20 cellular contexts compared by ENCODE assay signal in the genomic region with DNA sequence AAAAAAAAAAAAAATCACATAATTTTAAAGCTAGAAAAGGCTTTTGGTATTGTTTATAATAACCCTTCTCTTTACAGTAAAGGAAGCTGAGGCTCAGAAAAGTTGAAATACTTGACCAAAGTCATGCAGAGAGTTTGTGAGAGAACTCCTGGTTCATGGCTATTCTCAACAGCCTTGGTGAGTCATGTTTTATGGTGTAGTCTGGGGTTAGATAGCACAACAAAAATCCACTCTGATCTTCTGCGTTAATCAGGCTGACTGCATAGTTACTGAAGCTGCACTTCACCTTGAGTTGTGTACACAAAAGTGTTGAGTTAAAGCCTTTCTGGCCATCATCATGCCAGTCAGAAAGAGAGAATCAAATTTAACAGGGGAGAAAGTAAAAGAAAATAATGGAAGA. TPM values are rescaled to one million over a fixed set of nuclear protein-coding genes. Genes with fewer than 3 reads are reported as not detected.
DNase-seq lines count a peak whose midpoint lies in the region; ATAC-seq and TF ChIP-seq lines count a peak whose summit lies in the region.
"Had no signal": no experiment of that assay in that cellular context is flagged by ENCODE, and none has a peak within 500 bp of the region (broad histone marks: within the 10 kb centered on the region; RNA-seq: fewer than 3 reads in every experiment).

No MANE protein-coding gene starts in this region.

- H3K14ac ChIP-seq in trophoblast cell (ENCODE audit: low read length) = no peak overlapping the region

- H3K4me1 ChIP-seq in Loucy (ENCODE audit: insufficient read depth, low read length, poor library complexity, severe bottlenecking) (peaks cover 34% of the 10 kb centered on the region), trophoblast cell (ENCODE audit: control insufficient read depth in 1 of 2, insufficient read depth in 2 of 2, low read length in 2 of 2) (peaks cover 0 to 2% of the 10 kb centered on the region in 2 experiments), uterus (no peaks in the 10 kb centered on the region)
- H3K4me1 ChIP-seq: BE2C had no signal

- no peak overlapping the region for H3K4ac ChIP-seq in trophoblast cell (ENCODE audit: low read depth, low read length)

- H2BK120ac ChIP-seq in trophoblast cell (ENCODE audit: insufficient read depth, low read length, poor library complexity) = no peak overlapping the region

- no peaks in the 10 kb centered on the region for H4K20me1 ChIP-seq in Loucy (ENCODE audit: insufficient read depth, low read length, poor library complexity, severe bottlenecking)

- no CpG with 5 or more reads among the region's 1 CpG for WGBS in trophoblast cell (ENCODE audit: extremely low coverage, insufficient coverage, insufficient read length)

- H3K36me3 ChIP-seq in Loucy (ENCODE audit: insufficient read depth, low read length) (no peaks in the 10 kb centered on the region), trophoblast cell (ENCODE audit: control insufficient read depth in 1 of 2, insufficient read depth in 2 of 2, low read length in 2 of 2) (no peaks in the 10 kb centered on the region), uterus (no peaks in the 10 kb centered on the region)
- H3K36me3 ChIP-seq: BE2C, MG63 had no signal

- no peaks in the 10 kb centered on the region for H3K79me2 ChIP-seq in Loucy (ENCODE audit: insufficient read depth, low read length)
- H3K79me2 ChIP-seq in trophoblast cell (ENCODE audit: control insufficient read depth, insufficient read depth, low read length, poor library complexity) = no peaks in the 10 kb centered on the region

- peak; percentile 21 for ATAC-seq in stimulated activated naive CD8-positive, alpha-beta T cell treated with anti-CD3 and anti-CD28 coated beads, Interleukin-15, amount 100 ng/mL, for 72 hours
- ATAC-seq: HCT116 had no signal

- H3K9me3 ChIP-seq in Loucy (ENCODE audit: insufficient read depth, low read depth, low read length) (no peaks in the 10 kb centered on the region), trophoblast cell (ENCODE audit: insufficient read depth, low read depth, low read length) (no peaks in the 10 kb centered on the region), uterus (no peaks in the 10 kb centered on the region)
- H3K9me3 ChIP-seq: BE2C, MG63 had no signal

- H2BK12ac ChIP-seq in trophoblast cell (ENCODE audit: low read length) = no peak overlapping the region

- H3F3A ChIP-seq in Loucy (ENCODE audit: low read depth) = peaks cover 6% of the 10 kb centered on the region

- H2AFZ ChIP-seq in Loucy (ENCODE audit: low read length) (no peak overlapping the region), trophoblast cell (ENCODE audit: insufficient read depth, low read length, poor library complexity) (no peak overlapping the region)

- no peak overlapping the region for H2BK5ac ChIP-seq in trophoblast cell (ENCODE audit: low read depth, low read length, poor library complexity)

- H3K27me3 Mint-ChIP-seq in immature natural killer cell (ENCODE audit: low read depth in 3 of 3) = peaks cover 2 to 15% (median 4%) of the 10 kb centered on the region in 3 donors
- H3K27me3 Mint-ChIP-seq in stimulated activated naive CD8-positive, alpha-beta T cell treated with anti-CD3 and anti-CD28 coated beads, Interleukin-15, amount 100 ng/mL, for 72 hours = no peaks in the 10 kb centered on the region

- H3K27ac ChIP-seq in trophoblast cell (ENCODE audit: low read depth, low read length) (no peak overlapping the region), uterus (no peak overlapping the region)

- peak overlapping the region in 3 of 5 donors; percentile 51 to 65 (median 59) for H3K4me3 Mint-ChIP-seq in immature natural killer cell
- H3K4me3 Mint-ChIP-seq in stimulated activated naive CD8-positive, alpha-beta T cell treated with anti-CD3 and anti-CD28 coated beads, Interleukin-15, amount 100 ng/mL, for 72 hours = no peak overlapping the region
- H3K4me3 Mint-ChIP-seq: IgD-negative memory B cell had no signal

- no peaks in the 10 kb centered on the region for H3K27me3 ChIP-seq in Loucy (ENCODE audit: insufficient read depth, low read length, poor library complexity, severe bottlenecking)
- no peaks in the 10 kb centered on the region for H3K27me3 ChIP-seq in trophoblast cell (ENCODE audit: insufficient read depth, low read length)
- no peaks in the 10 kb centered on the region for H3K27me3 ChIP-seq in uterus
- H3K27me3 ChIP-seq: MG63 had no signal

- H3K4me3 ChIP-seq in Loucy (ENCODE audit: low read length, poor library complexity, severe bottlenecking) = no peak overlapping the region
- no peak overlapping the region for H3K4me3 ChIP-seq in trophoblast cell (ENCODE audit: low read depth, low read length)
- H3K4me3 ChIP-seq in uterus = no peak overlapping the region
- H3K4me3 ChIP-seq: MG63 had no signal

- H4K12ac ChIP-seq in trophoblast cell (ENCODE audit: low read depth, low read length) = no peak overlapping the region

- peaks cover 28 to 31% of the 10 kb centered on the region in 2 donors for H3K4me1 Mint-ChIP-seq in immature natural killer cell
- peaks cover 27% of the 10 kb centered on the region for H3K4me1 Mint-ChIP-seq in stimulated activated naive CD8-positive, alpha-beta T cell treated with anti-CD3 and anti-CD28 coated beads, Interleukin-15, amount 100 ng/mL, for 72 hours

- H3K9ac ChIP-seq in Loucy (ENCODE audit: low read depth, low read length, poor library complexity, severe bottlenecking) = no peak overlapping the region
- H3K9ac ChIP-seq in trophoblast cell (ENCODE audit: low read length) = no peak overlapping the region

- no peaks in the 10 kb centered on the region for H3K36me3 Mint-ChIP-seq in immature natural killer cell
- H3K36me3 Mint-ChIP-seq: IgD-negative memory B cell had no signal

- intact Hi-C loops in uterus (cut with DNase I; ENCODE audit: low total_unique reads) = no loop called here

- DNase-seq in DMS53 treated with DMSO at 0.1 percent for 48 hours (lab: John Stamatoyannopoulos, UW; ENCODE audit: unreplicated experiment) (peak; percentile 25), immature natural killer cell (no peak), trophoblast cell (no peak), DMS153 (lab: John Stamatoyannopoulos, UW) (no peak), uterus (no peak)
- no peak for DNase-seq in stimulated activated naive CD8-positive, alpha-beta T cell treated with anti-CD3 and anti-CD28 coated beads, Interleukin-15, amount 100 ng/mL, for 72 hours
- DNase-seq: BE2C, GOT3, MG63, NCI-H1417 treated with DMSO at 0.1 percent for 48 hours, NCI-H187 treated with DMSO at 0.1 percent for 48 hours, NCI-H2107, NCI-H446 treated with DMSO at 0.1 percent for 48 hours, NCI-H526 treated with DMSO at 0.1 percent for 48 hours, Right ventricle myocardium superior had no signal

- no peak overlapping the region for H3K18ac ChIP-seq in trophoblast cell (ENCODE audit: low read length)

- H3K27ac Mint-ChIP-seq in immature natural killer cell = peak overlapping the region in 2 of 6 donors; percentile 61 to 69
- H3K27ac Mint-ChIP-seq in stimulated activated naive CD8-positive, alpha-beta T cell treated with anti-CD3 and anti-CD28 coated beads, Interleukin-15, amount 100 ng/mL, for 72 hours = no peak overlapping the region

- H3K9me2 ChIP-seq in Loucy (replicated peaks; ENCODE audit: low read depth, low read length) = no peaks in the 10 kb centered on the region

- no peak overlapping the region for H4K8ac ChIP-seq in trophoblast cell (ENCODE audit: low read depth, low read length)

- no peaks in the 10 kb centered on the region for H3K79me1 ChIP-seq in trophoblast cell (ENCODE audit: low read length)

- no peak overlapping the region for H2AK5ac ChIP-seq in trophoblast cell (ENCODE audit: low read length)

- peaks cover 0 to 2% (median 0%) of the 10 kb centered on the region in 6 donors for H3K9me3 Mint-ChIP-seq in immature natural killer cell
- H3K9me3 Mint-ChIP-seq in stimulated activated naive CD8-positive, alpha-beta T cell treated with anti-CD3 and anti-CD28 coated beads, Interleukin-15, amount 100 ng/mL, for 72 hours = peaks cover 0 to 7% of the 10 kb centered on the region in 2 donors

- H3K4me2 ChIP-seq in Loucy (ENCODE audit: low read depth, low read length, poor library complexity, severe bottlenecking) (peak overlapping the region; percentile 12), trophoblast cell (ENCODE audit: low read length) (no peak overlapping the region)

- TF ChIP-seq POLR2A in uterus (IDR thresholded peaks at IDR 0.05) = no peak

- no peak for TF ChIP-seq CTCF in Loucy (conservative IDR thresholded peaks at IDR 0.05; ENCODE audit: low read length)
- no peak for TF ChIP-seq CTCF in uterus (IDR thresholded peaks at IDR 0.05)

- no peak overlapping the region for H3K23ac ChIP-seq in trophoblast cell (ENCODE audit: low read length)

- no peak overlapping the region for H4K91ac ChIP-seq in trophoblast cell (ENCODE audit: low read depth, low read length)

RNA-seq across cellular contexts. Expression of a gene that starts 19.3 kb away (rescaled TPM):
- polyA plus RNA-seq in immature natural killer cell = not detected
- 104 and 114 TPM in 2 replicates for polyA plus RNA-seq in trophoblast cell (2013)
- total RNA-seq in uterus = 10 to 100 TPM in 2 of 4 donors, 1 to 10 TPM in 1, under 1 TPM in 1; 0.26 to 71.2 (median 31.1) TPM
- total RNA-seq: G401, Right ventricle myocardium superior, SK-MEL-5 had no signal
- polyA plus RNA-seq: IgD-negative memory B cell had no signal

RNA-seq across cellular contexts. Expression of a gene that starts 48.4 kb away (rescaled TPM):
- not detected for polyA plus RNA-seq in immature natural killer cell
- polyA plus RNA-seq in trophoblast cell (2013) = 0.03 TPM in 1 of 2 replicates, not detected in the other
- total RNA-seq in uterus = 1 to 10 TPM in 1 of 4 donors, not detected in 3; 3.9 TPM
- total RNA-seq: G401 had no signal
- polyA plus RNA-seq: IgD-negative memory B cell had no signal

Comparison
In these comparisons a context has a peak if more than half of its experiments do, and no peak if none do; other contexts are left out.
1. H3K4me3 Mint-ChIP-seq: peak in immature natural killer cell (3 of 5); none in stimulated activated naive CD8-positive, alpha-beta T cell treated with anti-CD3 and anti-CD28 coated beads, Interleukin-15, amount 100 ng/mL, for 72 hours (0 of 2).